In the genomic region with DNA sequence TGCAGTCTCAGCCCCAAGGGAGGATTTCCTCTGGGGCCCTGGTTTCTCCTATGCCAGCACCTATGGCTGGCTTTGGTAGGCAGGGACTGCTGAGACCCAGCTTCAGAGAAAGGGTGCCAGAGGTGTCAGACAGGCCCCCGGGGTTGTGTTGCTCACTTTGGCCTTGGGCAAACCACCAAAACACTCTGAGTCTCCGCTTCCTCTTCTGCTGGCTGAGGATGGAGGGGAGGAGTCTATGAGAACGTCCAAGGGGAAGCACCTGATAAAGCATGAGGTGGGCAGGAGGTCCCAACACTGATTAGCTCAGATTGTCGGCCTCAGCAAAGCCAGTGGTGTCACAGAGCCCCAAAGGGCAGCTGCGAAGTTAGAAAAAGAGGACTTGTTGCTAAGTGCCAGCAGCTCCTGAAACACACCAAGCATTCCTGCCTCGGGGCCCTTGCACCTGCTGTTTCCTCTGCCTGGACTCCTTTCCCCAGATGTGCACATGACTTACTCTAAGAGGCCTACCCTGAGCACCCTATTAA, we compare ENCODE assay signal across 9 cellular contexts. TPM values are rescaled to one million over a fixed set of nuclear protein-coding genes. Genes with fewer than 3 reads are reported as not detected.
DNase-seq lines count a peak whose midpoint lies in the region; ATAC-seq and TF ChIP-seq lines count a peak whose summit lies in the region.
"Had no signal": no experiment of that assay in that cellular context is flagged by ENCODE, and none has a peak within 500 bp of the region (broad histone marks: within the 10 kb centered on the region; RNA-seq: fewer than 3 reads in every experiment).

No MANE protein-coding gene starts in this region.

- POLR2A ChIA-PET in CD8-positive, alpha-beta T cell (lab: Charles Lee): no interaction called here
- POLR2A ChIA-PET in activated naive CD8-positive, alpha-beta T cell treated with anti-CD3 and anti-CD28 coated beads, Interleukin-2, amount 10 ng/mL, durations not matched to agents 7 days and 5 days (lab: Charles Lee): no interaction called here

- no peaks in the 10 kb centered on the region for H3K79me2 ChIP-seq in H9 (ENCODE audit: insufficient read depth, low read length)
- H3K79me2 ChIP-seq: parathyroid adenoma had no signal

- H3K79me1 ChIP-seq in H9 (ENCODE audit: insufficient read depth, low read depth, low read length, poor library complexity, severe bottlenecking): no peaks in the 10 kb centered on the region

- H3K18ac ChIP-seq in H9 (ENCODE audit: insufficient read length, low read depth, low read length): no peak overlapping the region

- no peak overlapping the region for H2BK20ac ChIP-seq in H9 (ENCODE audit: low read depth, low read length, poor library complexity, severe bottlenecking)

- no peak for TF ChIP-seq CTCF in CD8-positive, alpha-beta T cell (IDR thresholded peaks at IDR 0.05)
- TF ChIP-seq CTCF in breast epithelium (IDR thresholded peaks at IDR 0.05) (no peak), H9 (conservative IDR thresholded peaks at IDR 0.05) (no peak)

- no peak overlapping the region for H2BK120ac ChIP-seq in H9 (ENCODE audit: low read depth, low read length, poor library complexity, severe bottlenecking)

- no peak overlapping the region for H3K4me3 ChIP-seq in CD8-positive, alpha-beta T cell (ENCODE audit: low read depth, low read length)
- no peak overlapping the region for H3K4me3 ChIP-seq in breast epithelium

- H2BK15ac ChIP-seq in H9 (ENCODE audit: low read depth, low read length): no peak overlapping the region

- H3K36me3 ChIP-seq in CD8-positive, alpha-beta T cell (ENCODE audit: insufficient read depth, low read length): peaks cover 35% of the 10 kb centered on the region
- H3K36me3 ChIP-seq in breast epithelium: no peaks in the 10 kb centered on the region

- no peak overlapping the region for H4K5ac ChIP-seq in H9 (ENCODE audit: insufficient read length, low read depth, low read length)

- H3K27ac Mint-ChIP-seq in CD8-positive, alpha-beta T cell: peak overlapping the region; percentile 84
- H3K27ac Mint-ChIP-seq in activated naive CD8-positive, alpha-beta T cell treated with anti-CD3 and anti-CD28 coated beads, Interleukin-2, amount 10 ng/mL, durations not matched to agents 7 days and 5 days: peak overlapping the region; percentile 66
- no peak overlapping the region for H3K27ac Mint-ChIP-seq in H9

- H2AFZ ChIP-seq in H9 (ENCODE audit: low read length): no peak overlapping the region
- H2AFZ ChIP-seq: parathyroid adenoma had no signal

- no peaks in the 10 kb centered on the region for H3K27me3 Mint-ChIP-seq in CD8-positive, alpha-beta T cell (ENCODE audit: low read depth)
- no peaks in the 10 kb centered on the region for H3K27me3 Mint-ChIP-seq in activated naive CD8-positive, alpha-beta T cell treated with anti-CD3 and anti-CD28 coated beads, Interleukin-2, amount 10 ng/mL, durations not matched to agents 7 days and 5 days
- H3K27me3 Mint-ChIP-seq in H9 (ENCODE audit: low read depth): peaks cover 13% of the 10 kb centered on the region

- H3K14ac ChIP-seq in H9 (ENCODE audit: insufficient read depth, low read length): no peak overlapping the region

- no peak overlapping the region for H3K27ac ChIP-seq in CD8-positive, alpha-beta T cell (ENCODE audit: low read depth, low read length)
- H3K27ac ChIP-seq in breast epithelium (no peak overlapping the region), H9 (ENCODE audit: insufficient read length, low read depth, low read length) (no peak overlapping the region)
- H3K27ac ChIP-seq: parathyroid adenoma had no signal

- no peak overlapping the region for H3K23ac ChIP-seq in H9 (ENCODE audit: insufficient read length, low read depth, low read length)

- H3K9me3 ChIP-seq in CD8-positive, alpha-beta T cell (ENCODE audit: low read length): no peaks in the 10 kb centered on the region
- H3K9me3 ChIP-seq in breast epithelium (no peaks in the 10 kb centered on the region), H9 (ENCODE audit: control insufficient read depth, low read depth, low read length) (no peaks in the 10 kb centered on the region)

- H3K4me2 ChIP-seq in H9 (ENCODE audit: insufficient read depth, insufficient read length, low read length): no peak overlapping the region

- H3K23me2 ChIP-seq in H9 (ENCODE audit: insufficient read length, low read depth, low read length, poor library complexity, severe bottlenecking): no peaks in the 10 kb centered on the region

- no CpG with 5 or more reads among the region's 6 CpGs for WGBS in H9 (ENCODE audit: extremely low coverage, insufficient read length, low lambda C conversion rate)

- no peak overlapping the region for H3K9ac ChIP-seq in H9 (ENCODE audit: extremely low read depth, insufficient read length, low read length)
- H3K9ac ChIP-seq: parathyroid adenoma had no signal

- peak; percentile 78 for ATAC-seq in CD8-positive, alpha-beta T cell
- ATAC-seq in GM19395 (IDR thresholded peaks at IDR 0.05; ENCODE audit: unreplicated experiment) (peak; percentile 93), HG03139 (IDR thresholded peaks at IDR 0.05; ENCODE audit: unreplicated experiment) (peak; percentile 89)
- peak; percentile 69 for ATAC-seq in activated naive CD8-positive, alpha-beta T cell treated with anti-CD3 and anti-CD28 coated beads, Interleukin-2, amount 10 ng/mL, durations not matched to agents 7 days and 5 days (ENCODE audit: low read depth)

- H4K91ac ChIP-seq in H9 (ENCODE audit: insufficient read length, low read depth, low read length): no peak overlapping the region

- H4K20me1 ChIP-seq in H9 (ENCODE audit: control insufficient read depth, insufficient read depth, insufficient read length): no peaks in the 10 kb centered on the region

- no peak overlapping the region for H3K4ac ChIP-seq in H9 (ENCODE audit: low read depth, low read length)

- H4K8ac ChIP-seq in H9 (replicated peaks; ENCODE audit: insufficient read length, low read depth, low read length): no peak overlapping the region

- peaks cover 48% of the 10 kb centered on the region for H3K36me3 Mint-ChIP-seq in CD8-positive, alpha-beta T cell
- H3K36me3 Mint-ChIP-seq in activated naive CD8-positive, alpha-beta T cell treated with anti-CD3 and anti-CD28 coated beads, Interleukin-2, amount 10 ng/mL, durations not matched to agents 7 days and 5 days: peaks cover 22% of the 10 kb centered on the region
- peaks cover 3 to 24% (median 15%) of the 10 kb centered on the region in 3 experiments; a peak in 6 of 7 replicates for H3K36me3 Mint-ChIP-seq in H9 (ENCODE audit: insufficient read depth in 1 of 3, low read depth in 3 of 3)

- H3K4me3 Mint-ChIP-seq in CD8-positive, alpha-beta T cell: no peak overlapping the region
- no peak overlapping the region for H3K4me3 Mint-ChIP-seq in activated naive CD8-positive, alpha-beta T cell treated with anti-CD3 and anti-CD28 coated beads, Interleukin-2, amount 10 ng/mL, durations not matched to agents 7 days and 5 days
- H3K4me3 Mint-ChIP-seq in H9: no peak overlapping the region

- no peak overlapping the region for H3K56ac ChIP-seq in H9 (ENCODE audit: insufficient read length, low read depth, low read length)

- no peak overlapping the region for H3T11ph ChIP-seq in H9 (ENCODE audit: low read length)

- H3K4me1 ChIP-seq in CD8-positive, alpha-beta T cell (ENCODE audit: insufficient read depth, low read length): no peaks in the 10 kb centered on the region
- H3K4me1 ChIP-seq in breast epithelium (no peaks in the 10 kb centered on the region), H9 (ENCODE audit: insufficient read depth, low read length) (peaks cover 3% of the 10 kb centered on the region; the same call in 1 of the 2 replicates)
- H3K4me1 ChIP-seq: parathyroid adenoma had no signal

- intact Hi-C loops in CD8-positive, alpha-beta T cell (cut with DNase I, micrococcal nuclease): no loop called here
- intact Hi-C loops in breast epithelium (cut with DNase I; ENCODE audit: low total_unique reads): no loop called here

- H2AK5ac ChIP-seq in H9 (ENCODE audit: insufficient read length, low read length): no peak overlapping the region

- peak in 3 of 7 experiments; percentile 16 to 54 (median 49) for DNase-seq in CD8-positive, alpha-beta T cell
- no peak for DNase-seq in activated naive CD8-positive, alpha-beta T cell treated with anti-CD3 and anti-CD28 coated beads, Interleukin-2, amount 10 ng/mL, durations not matched to agents 7 days and 5 days
- DNase-seq in activated effector memory CD4-positive, alpha-beta T cell treated with anti-CD3 and anti-CD28 coated beads, Interleukin-2, amount 50 U/mL, for 16 hours: no peak
- DNase-seq in breast epithelium (ENCODE audit: low spot score in 2 of 2) (no peak), cerebellar nuclear complex (lab: John Stamatoyannopoulos, UW) (no peak), H9 (no peak)

- H3K27me3 ChIP-seq in CD8-positive, alpha-beta T cell (ENCODE audit: insufficient read depth, low read length): no peaks in the 10 kb centered on the region
- H3K27me3 ChIP-seq in breast epithelium (no peaks in the 10 kb centered on the region), H9 (ENCODE audit: insufficient read depth, low read length) (no peaks in the 10 kb centered on the region)

- peaks cover 6% of the 10 kb centered on the region for H3K4me1 Mint-ChIP-seq in CD8-positive, alpha-beta T cell (ENCODE audit: low read depth)
- peaks cover 25% of the 10 kb centered on the region for H3K4me1 Mint-ChIP-seq in activated naive CD8-positive, alpha-beta T cell treated with anti-CD3 and anti-CD28 coated beads, Interleukin-2, amount 10 ng/mL, durations not matched to agents 7 days and 5 days
- peaks cover 15 to 32% of the 10 kb centered on the region in 2 experiments for H3K4me1 Mint-ChIP-seq in H9

- TF ChIP-seq POLR2A in breast epithelium (IDR thresholded peaks at IDR 0.05): no peak

- no peak overlapping the region for H2BK5ac ChIP-seq in H9 (ENCODE audit: insufficient read length, low read length)

- H3K9me3 Mint-ChIP-seq in CD8-positive, alpha-beta T cell: no peaks in the 10 kb centered on the region
- H3K9me3 Mint-ChIP-seq in activated naive CD8-positive, alpha-beta T cell treated with anti-CD3 and anti-CD28 coated beads, Interleukin-2, amount 10 ng/mL, durations not matched to agents 7 days and 5 days: no peaks in the 10 kb centered on the region
- H3K9me3 Mint-ChIP-seq in H9: no peaks in the 10 kb centered on the region

- H2BK12ac ChIP-seq in H9 (ENCODE audit: insufficient read length, low read depth, low read length): no peak overlapping the region

- CTCF ChIA-PET in CD8-positive, alpha-beta T cell (lab: Charles Lee): interaction anchor here (0.6 to 2.4 kb wide), 4 partner anchors 11 to 229 kb away, joined by 4 to 8 read pairs (median 5); no protein-coding TSS in a partner anchor

RNA-seq across cellular contexts. Expression of gene SMTNL1, which starts 10.5 kb away (rescaled TPM):
- total RNA-seq in CD8-positive, alpha-beta T cell: not detected
- total RNA-seq in activated naive CD8-positive, alpha-beta T cell treated with anti-CD3 and anti-CD28 coated beads, Interleukin-2, amount 10 ng/mL, durations not matched to agents 7 days and 5 days: not detected
- not detected for total RNA-seq in breast epithelium
- total RNA-seq in H9 (2021): 0.18 TPM in 1 of 2 replicates, not detected in the other

RNA-seq across cellular contexts. Expression of gene TIMM10, which starts 17.4 kb away (rescaled TPM):
- 10 to 100 TPM; 16.4 to 18.9 TPM for total RNA-seq in CD8-positive, alpha-beta T cell
- total RNA-seq in activated naive CD8-positive, alpha-beta T cell treated with anti-CD3 and anti-CD28 coated beads, Interleukin-2, amount 10 ng/mL, durations not matched to agents 7 days and 5 days: 10 to 100 TPM; 44.0 to 48.1 TPM
- 10 to 100 TPM; 37.2 to 56.4 (median 45.9) TPM for total RNA-seq in breast epithelium
- total RNA-seq in H9 (2021): 126 and 130 TPM in 2 replicates

RNA-seq across cellular contexts. Expression of gene UBE2L6, which starts 19.6 kb away (rescaled TPM):
- 10 to 100 TPM; 44.4 to 47.2 TPM for total RNA-seq in CD8-positive, alpha-beta T cell
- 100 to 1,000 TPM; 220 to 221 TPM for total RNA-seq in activated naive CD8-positive, alpha-beta T cell treated with anti-CD3 and anti-CD28 coated beads, Interleukin-2, amount 10 ng/mL, durations not matched to agents 7 days and 5 days
- 10 to 100 TPM; 25.9 to 66.2 (median 48.1) TPM for total RNA-seq in breast epithelium
- total RNA-seq in H9 (2021): 38.2 and 38.9 TPM in 2 replicates

RNA-seq across cellular contexts. Expression of gene SLC43A1, which starts 32.4 kb away (rescaled TPM):
- total RNA-seq in CD8-positive, alpha-beta T cell: 1 to 10 TPM; 4.4 to 7.5 TPM
- 10 to 100 TPM; 28.2 to 28.8 TPM for total RNA-seq in activated naive CD8-positive, alpha-beta T cell treated with anti-CD3 and anti-CD28 coated beads, Interleukin-2, amount 10 ng/mL, durations not matched to agents 7 days and 5 days
- total RNA-seq in breast epithelium (10 to 100 TPM; 12.0 to 23.4 (median 13.4) TPM), H9 (2021) (16.3 and 17.0 TPM in 2 replicates)

RNA-seq across cellular contexts. Expression of gene SERPING1, which starts 49.6 kb away (rescaled TPM):
- not detected for total RNA-seq in CD8-positive, alpha-beta T cell
- total RNA-seq in activated naive CD8-positive, alpha-beta T cell treated with anti-CD3 and anti-CD28 coated beads, Interleukin-2, amount 10 ng/mL, durations not matched to agents 7 days and 5 days: under 1 TPM; 0.45 to 0.61 TPM
- total RNA-seq in breast epithelium (100 to 1,000 TPM; 421 to 823 (median 479) TPM), H9 (2021) (35.2 and 37.9 TPM in 2 replicates)

Comparison
In these comparisons a context has a peak if more than half of its experiments do, and no peak if none do; other contexts are left out.
1. H3K27ac Mint-ChIP-seq: peak in CD8-positive, alpha-beta T cell (single experiment) and activated naive CD8-positive, alpha-beta T cell treated with anti-CD3 and anti-CD28 coated beads, Interleukin-2, amount 10 ng/mL, durations not matched to agents 7 days and 5 days (single experiment); none in H9 (0 of 3).
2. Peak in every context shown above with its lines, with median percentiles within 50 percentile points of each other: ATAC-seq.